Comparison of ENCODE assay signal across 9 cellular contexts in the genomic region with DNA sequence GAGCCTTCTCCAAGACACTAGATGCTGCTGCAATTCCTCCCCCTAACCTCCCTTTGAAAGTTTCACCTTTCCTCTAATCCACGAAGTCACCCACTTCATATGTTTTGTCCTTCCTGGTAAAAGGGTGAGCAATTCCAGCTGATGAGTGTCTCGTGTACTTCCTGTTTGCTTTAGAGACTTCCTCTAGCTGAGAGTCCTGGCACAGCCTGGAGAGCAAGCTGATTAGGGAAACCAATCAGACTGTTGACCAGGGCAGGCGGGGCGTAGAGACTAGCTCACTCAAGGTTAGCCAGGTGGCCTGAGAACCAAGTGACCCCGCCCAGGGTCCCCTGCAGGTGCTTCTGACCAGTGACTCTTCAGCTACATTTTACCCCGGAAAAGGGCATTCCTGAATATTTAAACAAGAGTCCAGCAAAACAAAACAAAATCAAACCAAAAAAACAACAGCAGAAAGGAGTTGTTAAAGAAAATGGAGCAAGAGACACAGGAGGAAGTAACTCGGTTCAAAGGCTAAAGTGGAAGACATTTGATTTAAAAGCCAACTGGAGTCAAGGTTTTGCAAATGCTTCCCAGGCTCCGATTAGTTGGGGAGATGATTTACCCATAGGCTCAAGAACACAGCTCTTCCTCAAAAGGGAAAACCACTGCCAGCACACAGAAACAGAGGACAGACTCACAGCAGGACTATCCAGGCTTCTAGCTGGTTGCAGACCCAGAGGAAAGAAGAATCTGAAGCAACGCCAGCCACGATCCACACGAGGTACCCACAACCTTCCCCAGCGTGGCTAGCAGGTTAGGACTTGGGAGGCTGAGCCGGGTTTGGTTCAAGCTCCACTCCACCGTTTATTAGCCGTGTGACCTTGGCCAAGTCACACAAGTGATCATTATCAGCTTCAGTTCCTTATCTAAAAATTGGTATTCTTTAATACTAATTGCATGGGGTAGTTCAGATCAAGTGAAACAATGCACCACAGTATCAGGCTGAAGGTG. TPM values are rescaled to one million over a fixed set of nuclear protein-coding genes. Genes with fewer than 3 reads are reported as not detected.
DNase-seq lines count a peak whose midpoint lies in the region; ATAC-seq and TF ChIP-seq lines count a peak whose summit lies in the region.
"Had no signal": no experiment of that assay in that cellular context is flagged by ENCODE, and none has a peak within 500 bp of the region (broad histone marks: within the 10 kb centered on the region; RNA-seq: fewer than 3 reads in every experiment).

No MANE protein-coding gene starts in this region.

- H3K36me3 ChIP-seq in breast epithelium (no peaks in the 10 kb centered on the region), left lung (peaks cover 0 to 29% of the 10 kb centered on the region in 2 donors), urinary bladder (ENCODE audit: insufficient read depth) (no peaks in the 10 kb centered on the region)

- peak; percentile 66 for DNase-seq in EL
- DNase-seq in NCI-H510A (lab: John Stamatoyannopoulos, UW), result peak; percentile 70
- no peak for DNase-seq in breast epithelium (ENCODE audit: low spot score in 2 of 2)
- peak; percentile 84 to 89 for DNase-seq in left lung
- no peak for DNase-seq in lower leg skin (ENCODE audit: low spot score in 2 of 2)
- no peak for DNase-seq in dedifferentiated amniotic fluid mesenchymal stem cell (ENCODE audit: extremely low spot score)

- H3K27ac ChIP-seq in breast epithelium, result peak overlapping the region; percentile 57 to 80
- peak overlapping the region; percentile 82 to 90 for H3K27ac ChIP-seq in left lung
- peak overlapping the region; percentile 72 for H3K27ac ChIP-seq in urinary bladder (ENCODE audit: low read depth)

- intact Hi-C loops in breast epithelium (cut with DNase I; ENCODE audit: low total_unique reads) (no loop called here), left lung (cut with DNase I) (no loop called here), lower leg skin (cut with DNase I; ENCODE audit: low total_unique reads) (no loop called here)

- TF ChIP-seq CTCF in breast epithelium (IDR thresholded peaks at IDR 0.05) (no peak), left lung (IDR thresholded peaks at IDR 0.05) (no peak), lower leg skin (IDR thresholded peaks at IDR 0.05) (peak in 1 of 3 donors; percentile 57)

- H3K4me1 ChIP-seq in breast epithelium (peaks cover 0 to 16% of the 10 kb centered on the region in 2 donors), left lung (peaks cover 58 to 94% of the 10 kb centered on the region in 2 donors), urinary bladder (ENCODE audit: insufficient read depth) (peaks cover 3% of the 10 kb centered on the region)

- H3K27me3 ChIP-seq in breast epithelium (no peaks in the 10 kb centered on the region), left lung (no peaks in the 10 kb centered on the region)

- TF ChIP-seq POLR2A in breast epithelium (IDR thresholded peaks at IDR 0.05), result no peak
- TF ChIP-seq POLR2A in lower leg skin (IDR thresholded peaks at IDR 0.05), result no peak

- H3K9me3 ChIP-seq in breast epithelium, result no peaks in the 10 kb centered on the region
- no peaks in the 10 kb centered on the region for H3K9me3 ChIP-seq in left lung

- 59% methylated on average over 15 of the region's 15 CpGs for WGBS in urinary bladder
- WGBS in lower leg skin, 2 donors, result 65 to 71% methylated on average over 15 of the region's 15 CpGs

- H3K4me3 ChIP-seq in breast epithelium, result peak overlapping the region in 2 of 3 donors; percentile 7 to 8
- peak overlapping the region in 1 of 2 donors; percentile 18 for H3K4me3 ChIP-seq in left lung
- H3K4me3 ChIP-seq in urinary bladder (ENCODE audit: low read depth, low read length), result no peak overlapping the region
- H3K4me3 ChIP-seq in lower leg skin (ENCODE audit: low read depth, poor library complexity, severe bottlenecking), result no peak overlapping the region

- ATAC-seq in left lung (peak; percentile 82), HG02981 (IDR thresholded peaks at IDR 0.05; ENCODE audit: unreplicated experiment) (no peak)

RNA-seq across cellular contexts. Expression of gene HSPB9, which starts 13.4 kb away (rescaled TPM):
- total RNA-seq in breast epithelium, result under 1 TPM in 1 of 3 donors, not detected in 2; 0.48 TPM
- not detected for total RNA-seq in left lung
- not detected for total RNA-seq in urinary bladder
- polyA plus RNA-seq in urinary bladder, result 0.11 TPM
- under 1 TPM in 1 of 4 donors, not detected in 3; 0.23 TPM for total RNA-seq in lower leg skin
- total RNA-seq: myocyte had no signal

RNA-seq across cellular contexts. Expression of gene KAT2A, which starts 14.8 kb away (rescaled TPM):
- 10 to 100 TPM; 22.7 to 55.8 (median 54.4) TPM for total RNA-seq in breast epithelium
- 10 to 100 TPM; 39.9 to 46.8 TPM for total RNA-seq in left lung
- 14.1 TPM for total RNA-seq in urinary bladder
- 44.3 TPM for polyA plus RNA-seq in urinary bladder
- total RNA-seq in lower leg skin, result 10 to 100 TPM; 25.3 to 55.5 (median 37.1) TPM

RNA-seq across cellular contexts. Expression of gene RAB5C, which starts 18.8 kb away (rescaled TPM):
- 100 to 1,000 TPM; 114 to 146 (median 117) TPM for total RNA-seq in breast epithelium
- total RNA-seq in left lung, result 100 to 1,000 TPM; 139 to 188 TPM
- 40.5 TPM for total RNA-seq in urinary bladder
- 198 TPM for polyA plus RNA-seq in urinary bladder
- total RNA-seq in lower leg skin, result 100 to 1,000 TPM in 1 of 4 donors, 10 to 100 TPM in 3; 74.0 to 104 (median 87.4) TPM

RNA-seq across cellular contexts. Expression of gene DHX58, which starts 23.4 kb away (rescaled TPM):
- total RNA-seq in breast epithelium (10 to 100 TPM; 13.1 to 22.8 (median 13.4) TPM), left lung (10 to 100 TPM; 21.6 TPM), urinary bladder (7.6 TPM), lower leg skin (10 to 100 TPM in 3 of 4 donors, 1 to 10 TPM in 1; 7.5 to 16.5 (median 12.1) TPM)
- polyA plus RNA-seq in urinary bladder, result 16.1 TPM

RNA-seq across cellular contexts. Expression of gene ZNF385C, which starts 37.7 kb away (rescaled TPM):
- total RNA-seq in breast epithelium (1 to 10 TPM in 1 of 3 donors, under 1 TPM in 2; 0.48 to 1.0 (median 0.66) TPM), left lung (under 1 TPM; 0.31 to 0.50 TPM), urinary bladder (1.2 TPM), lower leg skin (1 to 10 TPM in 1 of 4 donors, under 1 TPM in 1, not detected in 2; 0.29 to 1.3 TPM)
- 0.65 TPM for polyA plus RNA-seq in urinary bladder

Comparison
In these comparisons a context has a peak if more than half of its experiments do, and no peak if none do; other contexts are left out.
1. DNase-seq: peak in EL (single experiment), NCI-H510A (single experiment) and left lung (2 of 2); none in breast epithelium (0 of 2), lower leg skin (0 of 2) and dedifferentiated amniotic fluid mesenchymal stem cell (single experiment).
2. H3K4me3 ChIP-seq: peak in breast epithelium (2 of 3); none in urinary bladder (single experiment) and lower leg skin (single experiment).
3. Peak in every context shown above with its lines, with median percentiles within 50 percentile points of each other: H3K27ac ChIP-seq.